In the genomic region with DNA sequence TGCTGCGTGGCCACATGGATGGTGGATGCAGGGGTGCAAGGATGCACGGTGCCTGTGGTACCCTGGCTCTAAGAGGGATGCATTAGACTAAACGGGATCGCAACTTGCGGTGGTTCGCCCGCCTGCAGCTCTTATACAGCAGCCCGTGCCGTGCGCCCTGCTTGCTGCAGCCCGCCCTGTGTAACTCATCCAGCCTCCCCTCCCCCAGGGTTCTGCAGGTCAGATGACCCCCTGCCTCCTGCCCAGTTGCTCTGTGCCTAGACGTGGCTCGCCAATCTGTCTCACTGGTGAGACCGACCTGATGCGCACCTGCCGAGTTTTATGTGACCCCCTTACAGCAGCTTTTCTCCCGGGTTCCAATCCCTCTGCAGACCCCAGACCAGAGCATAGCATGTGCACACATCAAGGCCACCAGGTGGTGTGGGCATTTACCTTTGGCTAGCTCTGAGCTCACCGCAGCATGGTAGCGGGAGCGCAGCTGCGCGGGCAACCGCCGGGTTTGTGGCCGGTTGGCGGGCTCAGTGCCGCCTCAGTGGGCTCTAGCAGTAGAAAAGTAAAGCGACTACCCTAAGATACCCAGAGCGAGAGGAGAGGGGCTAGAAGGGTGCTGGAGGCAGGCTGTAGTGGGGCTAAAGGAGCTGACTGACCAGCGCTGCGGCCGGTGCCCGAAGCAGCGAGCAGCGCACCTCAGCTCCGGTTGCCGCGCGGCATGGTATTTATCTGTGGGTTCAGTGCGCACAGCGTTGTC, we compare ENCODE assay signal across 9 cellular contexts. TPM values are rescaled to one million over a fixed set of nuclear protein-coding genes. Genes with fewer than 3 reads are reported as not detected.
A peak's percentile ranks its signal among the peaks of the same experiment; 100 is the strongest.
DNase-seq lines count a peak whose midpoint lies in the region; FAIRE-seq and TF ChIP-seq lines count a peak whose summit lies in the region.
"Had no signal": no experiment of that assay in that cellular context is flagged by ENCODE, and none has a peak within 500 bp of the region (broad histone marks: within the 10 kb centered on the region; RNA-seq: fewer than 3 reads in every experiment).

No MANE protein-coding gene starts in this region.

- peak overlapping the region; percentile 37 for H4K91ac ChIP-seq in H1 (replicated peaks; ENCODE audit: insufficient read length, low read length)

- no peaks in the 10 kb centered on the region for H3K9me3 Mint-ChIP-seq in CD8-positive, alpha-beta memory T cell
- peaks cover 14% of the 10 kb centered on the region for H3K9me3 Mint-ChIP-seq in neural progenitor cell

- no peak for TF ChIP-seq POLR2A in H1 (IDR thresholded peaks at IDR 0.05; ENCODE audit: control extremely low read depth in 1 of 2, low read depth in 2 of 2, low read length in 2 of 2)

- POLR2A ChIA-PET in CD8-positive, alpha-beta memory T cell (lab: Charles Lee) = interaction anchor here (1.6 kb wide), 1 partner anchor 38 kb away, joined by 4 read pairs; no protein-coding TSS in a partner anchor
- POLR2A ChIA-PET in H1 (lab: Charles Lee; ENCODE audit: partially characterized antibody) = interaction anchor here (0.8 to 13.4 kb wide), 18 partner anchors 10 to 562 kb away, joined by 3 to 163 read pairs (median 4); partner anchors contain the start of gene STX16

- TF ChIP-seq RAD21 in H1 (IDR thresholded peaks at IDR 0.05 in 1 of 2, conservative IDR thresholded peaks at IDR 0.05 in 1 of 2; ENCODE audit: low read depth in 2 of 2, low read length in 2 of 2) = no peak

- 0 out of 2 replicates have a peak overlapping the region, but pooled peaks have one; percentile 83 for H2BK5ac ChIP-seq in H1 (ENCODE audit: low read depth, low read length)

- H4K20me1 ChIP-seq in H1 (replicated peaks in 1 of 2; ENCODE audit: control insufficient read depth in 1 of 2, insufficient read depth in 2 of 2, low read length in 2 of 2) (peaks cover 4 to 17% of the 10 kb centered on the region in 2 experiments), neural progenitor cell (ENCODE audit: low read depth) (peaks cover 38% of the 10 kb centered on the region)

- peaks cover 27% of the 10 kb centered on the region for H3K27me3 ChIP-seq in CD8-positive, alpha-beta memory T cell (ENCODE audit: insufficient read depth, low read length, poor library complexity, severe bottlenecking)
- peaks cover 22 to 54% (median 48%) of the 10 kb centered on the region in 4 experiments for H3K27me3 ChIP-seq in H1 (replicated peaks in 1 of 4; ENCODE audit: control insufficient read depth in 3 of 4, extremely low read depth in 1 of 4, insufficient read depth in 3 of 4, low read length in 3 of 4)
- peaks cover 54% of the 10 kb centered on the region for H3K27me3 ChIP-seq in neural progenitor cell

- peak overlapping the region; percentile 74 for H3K4ac ChIP-seq in H1 (replicated peaks; ENCODE audit: insufficient read length, low read depth, low read length)

- peak overlapping the region; percentile 58; the same call in 1 of the 2 replicates for H2AK5ac ChIP-seq in H1 (ENCODE audit: low read depth, low read length)

- no peak for DNase-seq in CD8-positive, alpha-beta memory T cell
- DNase-seq in M059J (ENCODE audit: low read depth) = peak; percentile 35
- DNase-seq in H1 (ENCODE audit: low read depth in 1 of 2, low spot score in 2 of 2) = peak in 1 of 2 experiments; percentile 71
- peak; percentile 49 for DNase-seq in neural progenitor cell (ENCODE audit: low spot score)
- DNase-seq in KBM-7 = no peak
- DNase-seq in SIG-M5 (lab: John Stamatoyannopoulos, UW) = no peak
- no peak for DNase-seq in cerebellar nuclear complex (lab: John Stamatoyannopoulos, UW)
- no peak for DNase-seq in caudate nucleus (lab: John Stamatoyannopoulos, UW)

- WGBS in H1 (ENCODE audit: extremely low coverage in 1 of 2, insufficient coverage in 1 of 2, insufficient read length in 1 of 2, insufficient replicate concordance in 2 of 2, low coverage in 1 of 2, low lambda C conversion rate in 2 of 2, missing lambda C conversion rate in 1 of 2), 2 experiments = 26% methylated on average over 41 of the region's 41 CpGs; no CpG with 5 or more reads in 1 of the 2 experiments

- peak overlapping the region; percentile 38 for H2BK120ac ChIP-seq in H1 (replicated peaks; ENCODE audit: low read depth, low read length)

- H3K79me2 ChIP-seq in H1 (ENCODE audit: control insufficient read depth in 1 of 2, insufficient read depth in 2 of 2, low read length in 2 of 2) = peaks cover 34 to 58% of the 10 kb centered on the region in 2 experiments
- H3K79me2 ChIP-seq in neural progenitor cell (ENCODE audit: low read depth) = peaks cover 43% of the 10 kb centered on the region

- peaks cover 9% of the 10 kb centered on the region for H3K4me1 ChIP-seq in CD8-positive, alpha-beta memory T cell (ENCODE audit: insufficient read depth, low read length)
- peaks cover 0 to 30% (median 18%) of the 10 kb centered on the region in 4 experiments; a peak in 6 of 7 replicates for H3K4me1 ChIP-seq in H1 (replicated peaks in 1 of 4; ENCODE audit: control insufficient read depth in 3 of 4, insufficient read depth in 4 of 4, low read length in 3 of 4)
- peaks cover 14% of the 10 kb centered on the region for H3K4me1 ChIP-seq in neural progenitor cell

- H4K8ac ChIP-seq in H1 (ENCODE audit: extremely low read depth, insufficient read depth, low read length) = peak overlapping the region; percentile 75; the same call in 1 of the 2 replicates

- peak overlapping the region; percentile 82 for H3K18ac ChIP-seq in H1 (ENCODE audit: extremely low read depth, low read length)

- peak overlapping the region in 2 of 8 donors; percentile 31 to 88 for H3K27ac Mint-ChIP-seq in CD8-positive, alpha-beta memory T cell
- H3K27ac Mint-ChIP-seq in neural progenitor cell = no peak overlapping the region

- peak in 1 of 3 experiments; percentile 24; a peak in 2 of 4 replicates for TF ChIP-seq CTCF in H1 (IDR thresholded peaks at IDR 0.05; ENCODE audit: control extremely low read depth in 1 of 3, insufficient read depth in 1 of 3, low read depth in 1 of 3, low read length in 3 of 3)
- TF ChIP-seq CTCF in neural progenitor cell (IDR thresholded peaks at IDR 0.05) = peak; percentile 5

- in situ Hi-C loops in KBM-7 (cut with MboI; ENCODE audit: low pct_unique_long_range_greater_than_20kb, low sequenced_read_pairs) = loop anchor here (25.0 kb wide), 2 partner anchors 361 to 561 kb away; no protein-coding TSS in a partner anchor

- FAIRE-seq in H1 (lab: Jason Lieb, UNC) = no peak

- no peak overlapping the region for H2AFZ ChIP-seq in H1 (ENCODE audit: low read length)
- peak overlapping the region; percentile 58 for H2AFZ ChIP-seq in neural progenitor cell (replicated peaks)

- H3K23me2 ChIP-seq in H1 (ENCODE audit: low read depth, low read length) = peaks cover 21% of the 10 kb centered on the region

- H2BK12ac ChIP-seq in H1 (ENCODE audit: low read depth, low read length) = peak overlapping the region; percentile 93

- H3K4me2 ChIP-seq in H1 (ENCODE audit: insufficient read depth in 1 of 2, low read depth in 2 of 2, low read length in 2 of 2) (peak overlapping the region; percentile 98), neural progenitor cell (peak overlapping the region; percentile 76)

- 0 out of 2 replicates have a peak overlapping the region, but pooled peaks have one; percentile 15 for H2BK20ac ChIP-seq in H1 (ENCODE audit: low read length)

- H3F3A ChIP-seq in neural progenitor cell (ENCODE audit: low read depth) = peaks cover 5% of the 10 kb centered on the region

- peak overlapping the region; percentile 86 to 97 (median 95) for H3K4me3 Mint-ChIP-seq in CD8-positive, alpha-beta memory T cell
- H3K4me3 Mint-ChIP-seq in neural progenitor cell = peak overlapping the region; percentile 89

- peak overlapping the region; percentile 9 for H3K56ac ChIP-seq in H1 (replicated peaks; ENCODE audit: insufficient read length, low read depth, low read length)

- H3K9me3 ChIP-seq in CD8-positive, alpha-beta memory T cell (ENCODE audit: low read length) = no peaks in the 10 kb centered on the region
- H3K9me3 ChIP-seq in H1 (ENCODE audit: insufficient read depth in 2 of 2, low read depth in 1 of 2, low read length in 1 of 2) = no peaks in the 10 kb centered on the region; a peak in 1 of 4 replicates
- no peaks in the 10 kb centered on the region for H3K9me3 ChIP-seq in neural progenitor cell (ENCODE audit: low read depth)

- no peak overlapping the region for H3K14ac ChIP-seq in H1 (ENCODE audit: insufficient read length)

- no peaks in the 10 kb centered on the region for H3K36me3 ChIP-seq in CD8-positive, alpha-beta memory T cell (ENCODE audit: insufficient read depth, low read length)
- H3K36me3 ChIP-seq in H1 (ENCODE audit: control insufficient read depth in 2 of 4, insufficient read depth in 4 of 4, low read length in 3 of 4) (peaks cover 0 to 21% (median 10%) of the 10 kb centered on the region in 4 experiments; a peak in 5 of 8 replicates), neural progenitor cell (no peaks in the 10 kb centered on the region)
- H3K36me3 ChIP-seq: SJSA1 had no signal

- H3K27me3 Mint-ChIP-seq in CD8-positive, alpha-beta memory T cell = peaks cover 21 to 49% of the 10 kb centered on the region in 2 donors
- peaks cover 37% of the 10 kb centered on the region for H3K27me3 Mint-ChIP-seq in neural progenitor cell (ENCODE audit: insufficient read depth, low read depth)

- H3K23ac ChIP-seq in H1 (ENCODE audit: insufficient read length) = no peak overlapping the region

- H3K27ac ChIP-seq in CD8-positive, alpha-beta memory T cell (ENCODE audit: low read depth, low read length) = no peak overlapping the region
- no peak overlapping the region for H3K27ac ChIP-seq in H1 (ENCODE audit: low read depth, low read length)
- H3K27ac ChIP-seq in neural progenitor cell = no peak overlapping the region
- no peak overlapping the region for H3K27ac ChIP-seq in caudate nucleus (ENCODE audit: low read depth, low read length)
- H3K27ac ChIP-seq: SJSA1 had no signal

- peak overlapping the region; percentile 65 for H3K4me3 ChIP-seq in CD8-positive, alpha-beta memory T cell (ENCODE audit: low read length)
- H3K4me3 ChIP-seq in H1 (ENCODE audit: extremely low read depth in 1 of 4, insufficient read depth in 2 of 4, low read depth in 3 of 4, low read length in 4 of 4) = peak overlapping the region; percentile 68 to 88 (median 78)
- H3K4me3 ChIP-seq in neural progenitor cell = peak overlapping the region; percentile 63
- H3K4me3 ChIP-seq: SJSA1 had no signal

- peaks cover 13 to 39% (median 34%) of the 10 kb centered on the region in 3 donors for H3K4me1 Mint-ChIP-seq in CD8-positive, alpha-beta memory T cell
- H3K4me1 Mint-ChIP-seq in neural progenitor cell = peaks cover 12% of the 10 kb centered on the region

- TF ChIP-seq EP300 in H1 (IDR thresholded peaks at IDR 0.05; ENCODE audit: borderline replicate concordance in 1 of 2, low read depth in 2 of 2, low read length in 2 of 2) = no peak

- CTCF ChIA-PET in CD8-positive, alpha-beta memory T cell (lab: Charles Lee) = interaction anchor here (0.8 to 1.8 kb wide), 3 partner anchors 34 to 203 kb away, joined by 3 read pairs; no protein-coding TSS in a partner anchor
- CTCF ChIA-PET in H1 (lab: Charles Lee; ENCODE audit: partially characterized antibody) = interaction anchor here (0.5 to 5.0 kb wide), 24 partner anchors 8 to 1232 kb away, joined by 3 to 57 read pairs (median 3); partner anchors contain the start of gene STX16

- H4K5ac ChIP-seq in H1 (ENCODE audit: insufficient read length, low read depth, low read length) = peak overlapping the region; percentile 21

- peaks cover 4% of the 10 kb centered on the region; the same call in 1 of the 2 replicates for H3K79me1 ChIP-seq in H1 (ENCODE audit: low read depth, low read length)

- H3K36me3 Mint-ChIP-seq in CD8-positive, alpha-beta memory T cell = no peaks in the 10 kb centered on the region
- H3K36me3 Mint-ChIP-seq in neural progenitor cell = no peaks in the 10 kb centered on the region

- peak overlapping the region; percentile 72; the same call in 1 of the 2 replicates for H2BK15ac ChIP-seq in H1 (ENCODE audit: low read length)

- H3K9ac ChIP-seq in H1 (replicated peaks in 1 of 4; ENCODE audit: extremely low read depth in 1 of 4, low read depth in 3 of 4, low read length in 3 of 4) (peak overlapping the region in 3 of 4 experiments; percentile 26 to 64 (median 41); a peak in 6 of 7 replicates), neural progenitor cell (no peak overlapping the region)

RNA-seq across cellular contexts. Expression of gene GNAS-AS1, which starts 0.7 kb away (rescaled TPM):
- total RNA-seq in CD8-positive, alpha-beta memory T cell = under 1 TPM; 0.55 to 0.68 TPM
- polyA plus RNA-seq in CD8-positive, alpha-beta memory T cell = not detected
- total RNA-seq in M059J (2014; rRNA removed; shearing (Covaris generic)) = 1.0 TPM in 1 of 2 replicates, not detected in the other
- 11.7 and 13.7 TPM in 2 replicates for total RNA-seq in H1 (2021; fragmentation: NEBNext Ultra II Directional; extraction: Animal tissue kit (Norgen Biotek cat#: 25700))
- 4.7 and 5.4 TPM in 2 replicates for polyA plus RNA-seq in H1 (2011; rRNA removed)
- polyA plus RNA-seq in H1 (2011; cell fraction: cytosol; rRNA removed) = 5.8 TPM
- polyA plus RNA-seq in H1 (2011; cell fraction: nucleus; rRNA removed) = 15.2 TPM
- 4.0 to 6.0 TPM (median 5.4 TPM) in 4 replicates for polyA plus RNA-seq in H1 (2012, experiment 1 of 2)
- polyA plus RNA-seq in H1 (2012, experiment 2 of 2) = 4.3 TPM
- polyA plus RNA-seq in H1 (2013, experiment 1 of 2) = 2.2 TPM
- 2.1 TPM for polyA plus RNA-seq in H1 (2013, experiment 2 of 2)
- 5.8 and 6.2 TPM in 2 replicates for polyA minus RNA-seq in H1 (2011; rRNA and poly(A)+ RNA removed)
- polyA minus RNA-seq in H1 (2011; cell fraction: cytosol; rRNA and poly(A)+ RNA removed) = 7.9 TPM
- polyA minus RNA-seq in H1 (2011; cell fraction: nucleus; rRNA and poly(A)+ RNA removed) = 20.0 TPM
- total RNA-seq in neural progenitor cell (ENCODE audit: low replicate concordance) = 5.8 and 6.4 TPM in 2 replicates
- total RNA-seq: SJSA1 had no signal

RNA-seq across cellular contexts. Expression of gene GNAS, which starts 1.1 kb away (rescaled TPM):
- total RNA-seq in CD8-positive, alpha-beta memory T cell = 100 to 1,000 TPM; 637 to 666 TPM
- 218 TPM for polyA plus RNA-seq in CD8-positive, alpha-beta memory T cell
- total RNA-seq in M059J (2014; rRNA removed; shearing (Covaris generic)) = 1,151 and 1,551 TPM in 2 replicates
- total RNA-seq in H1 (2021; fragmentation: NEBNext Ultra II Directional; extraction: Animal tissue kit (Norgen Biotek cat#: 25700)) = 989 and 1,039 TPM in 2 replicates
- 1,613 and 2,238 TPM in 2 replicates for polyA plus RNA-seq in H1 (2011; rRNA removed)
- polyA plus RNA-seq in H1 (2011; cell fraction: cytosol; rRNA removed) = 1,327 TPM
- polyA plus RNA-seq in H1 (2011; cell fraction: nucleus; rRNA removed) = 1,703 TPM
- polyA plus RNA-seq in H1 (2012, experiment 1 of 2) = 953 to 1,220 TPM (median 1,156 TPM) in 4 replicates
- 998 TPM for polyA plus RNA-seq in H1 (2012, experiment 2 of 2)
- 696 TPM for polyA plus RNA-seq in H1 (2013, experiment 1 of 2)
- 746 TPM for polyA plus RNA-seq in H1 (2013, experiment 2 of 2)
- 1,072 and 1,265 TPM in 2 replicates for polyA minus RNA-seq in H1 (2011; rRNA and poly(A)+ RNA removed)
- polyA minus RNA-seq in H1 (2011; cell fraction: cytosol; rRNA and poly(A)+ RNA removed) = 673 TPM
- polyA minus RNA-seq in H1 (2011; cell fraction: nucleus; rRNA and poly(A)+ RNA removed) = 539 TPM
- 794 and 973 TPM in 2 replicates for total RNA-seq in neural progenitor cell (ENCODE audit: low replicate concordance)

Comparison
In these comparisons a context has a peak if more than half of its experiments do, and no peak if none do; other contexts are left out.
1. DNase-seq: peak in M059J (single experiment) and neural progenitor cell (single experiment); none in CD8-positive, alpha-beta memory T cell (0 of 5), KBM-7 (single experiment), SIG-M5 (single experiment), cerebellar nuclear complex (0 of 2) and caudate nucleus (0 of 61).
2. Peak in every context shown above with its lines, with median percentiles within 50 percentile points of each other: H3K4me3 ChIP-seq.